19 cellular contexts compared by ENCODE assay signal in the genomic region with DNA sequence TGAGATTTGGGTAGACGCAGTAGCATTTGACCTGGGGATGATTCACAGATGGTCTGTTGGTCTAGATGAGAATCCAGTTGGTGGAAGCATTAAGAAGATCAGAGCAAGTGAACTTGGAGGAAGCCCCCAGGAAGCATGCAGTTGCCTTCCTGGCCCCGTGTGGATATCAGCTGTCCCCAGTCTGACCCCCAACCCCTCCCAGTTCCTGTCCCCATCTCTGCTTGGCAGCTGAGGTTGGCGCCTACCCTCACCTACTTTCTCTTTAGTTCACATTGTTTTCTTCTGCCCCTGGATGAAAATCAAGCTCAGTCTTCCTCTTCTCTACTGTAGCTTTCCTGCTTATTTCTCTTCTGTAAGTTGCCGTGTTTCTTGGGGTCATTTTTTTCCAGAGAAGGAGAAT.
DNase-seq lines count a peak whose midpoint lies in the region; ATAC-seq and TF ChIP-seq lines count a peak whose summit lies in the region.
"Had no signal": no experiment of that assay in that cellular context is flagged by ENCODE, and none has a peak within 500 bp of the region (broad histone marks: within the 10 kb centered on the region; RNA-seq: fewer than 3 reads in every experiment).

No MANE protein-coding gene starts in this region.

- CTCF ChIA-PET in activated CD8-positive, alpha-beta T cell treated with anti-CD3 and anti-CD28 coated beads, Interleukin-2, amount 10 ng/mL, durations not matched to agents 7 days and 5 days (lab: Charles Lee): no interaction called here

- TF ChIP-seq CTCF in natural killer cell (IDR thresholded peaks at IDR 0.05): no peak

- DNase-seq in natural killer cell (no peak), T-helper 17 cell (no peak), immature natural killer cell (peak in 2 of 3 donors; percentile 9 to 10)
- no peak for DNase-seq in natural killer cell treated with Interleukin-12 subunit alpha and Interleukin-12 subunit beta and Interleukin-15 and Interleukin-18, amount 100 ng/mL, for 72 hours (ENCODE audit: low spot score)
- DNase-seq in activated CD8-positive, alpha-beta T cell treated with anti-CD3 and anti-CD28 coated beads, Interleukin-2, amount 10 ng/mL, durations not matched to agents 7 days and 5 days: no peak
- DNase-seq: 8988T, ACHN, C1 segment of cervical spinal cord, Calu3, COR-L47, DMS53, DMS79 treated with DMSO at 0.1 percent for 48 hours, GM23248, H7, HCEC 1CT had no signal

- H3K27ac Mint-ChIP-seq in natural killer cell: peak overlapping the region in 1 of 2 donors; percentile 37
- no peak overlapping the region for H3K27ac Mint-ChIP-seq in natural killer cell treated with Interleukin-12 subunit alpha and Interleukin-12 subunit beta and Interleukin-15 and Interleukin-18, amount 100 ng/mL, for 72 hours
- peak overlapping the region; percentile 78 for H3K27ac Mint-ChIP-seq in T-helper 17 cell
- peak overlapping the region in 2 of 6 donors; percentile 7 to 79 for H3K27ac Mint-ChIP-seq in immature natural killer cell
- no peak overlapping the region for H3K27ac Mint-ChIP-seq in activated CD8-positive, alpha-beta T cell treated with anti-CD3 and anti-CD28 coated beads, Interleukin-2, amount 10 ng/mL, durations not matched to agents 7 days and 5 days

- H3K27me3 Mint-ChIP-seq in natural killer cell (ENCODE audit: low read depth in 2 of 2): peaks cover 7 to 9% of the 10 kb centered on the region in 2 donors
- peaks cover 9% of the 10 kb centered on the region in 2 donors for H3K27me3 Mint-ChIP-seq in natural killer cell treated with Interleukin-12 subunit alpha and Interleukin-12 subunit beta and Interleukin-15 and Interleukin-18, amount 100 ng/mL, for 72 hours
- no peaks in the 10 kb centered on the region for H3K27me3 Mint-ChIP-seq in T-helper 17 cell
- peaks cover 0 to 3% (median 2%) of the 10 kb centered on the region in 3 donors for H3K27me3 Mint-ChIP-seq in immature natural killer cell (ENCODE audit: low read depth in 3 of 3)
- H3K27me3 Mint-ChIP-seq in activated CD8-positive, alpha-beta T cell treated with anti-CD3 and anti-CD28 coated beads, Interleukin-2, amount 10 ng/mL, durations not matched to agents 7 days and 5 days (ENCODE audit: low read depth): peaks cover 5% of the 10 kb centered on the region

- H3K4me3 Mint-ChIP-seq in natural killer cell (no peak overlapping the region), T-helper 17 cell (peak overlapping the region; percentile 76), immature natural killer cell (no peak overlapping the region)
- no peak overlapping the region for H3K4me3 Mint-ChIP-seq in natural killer cell treated with Interleukin-12 subunit alpha and Interleukin-12 subunit beta and Interleukin-15 and Interleukin-18, amount 100 ng/mL, for 72 hours
- no peak overlapping the region for H3K4me3 Mint-ChIP-seq in activated CD8-positive, alpha-beta T cell treated with anti-CD3 and anti-CD28 coated beads, Interleukin-2, amount 10 ng/mL, durations not matched to agents 7 days and 5 days

- H3K36me3 Mint-ChIP-seq in natural killer cell: no peaks in the 10 kb centered on the region
- H3K36me3 Mint-ChIP-seq in natural killer cell treated with Interleukin-12 subunit alpha and Interleukin-12 subunit beta and Interleukin-15 and Interleukin-18, amount 100 ng/mL, for 72 hours: no peaks in the 10 kb centered on the region
- H3K36me3 Mint-ChIP-seq in T-helper 17 cell (ENCODE audit: low read depth): no peaks in the 10 kb centered on the region
- H3K36me3 Mint-ChIP-seq in immature natural killer cell: no peaks in the 10 kb centered on the region
- H3K36me3 Mint-ChIP-seq in activated CD8-positive, alpha-beta T cell treated with anti-CD3 and anti-CD28 coated beads, Interleukin-2, amount 10 ng/mL, durations not matched to agents 7 days and 5 days (ENCODE audit: low read depth): no peaks in the 10 kb centered on the region
- H3K36me3 Mint-ChIP-seq: CD4-positive, alpha-beta memory T cell had no signal

- H3K9me3 ChIP-seq in T-helper 17 cell (ENCODE audit: control insufficient read depth, low read length, poor library complexity, severe bottlenecking): no peaks in the 10 kb centered on the region
- H3K9me3 ChIP-seq: A549 had no signal

- H3K4me1 Mint-ChIP-seq in natural killer cell: peaks cover 9 to 12% of the 10 kb centered on the region in 2 donors
- H3K4me1 Mint-ChIP-seq in natural killer cell treated with Interleukin-12 subunit alpha and Interleukin-12 subunit beta and Interleukin-15 and Interleukin-18, amount 100 ng/mL, for 72 hours (ENCODE audit: low read depth in 2 of 2): peaks cover 4 to 11% of the 10 kb centered on the region in 2 donors
- peaks cover 19% of the 10 kb centered on the region for H3K4me1 Mint-ChIP-seq in T-helper 17 cell
- peaks cover 5 to 15% of the 10 kb centered on the region in 2 donors for H3K4me1 Mint-ChIP-seq in immature natural killer cell
- peaks cover 18% of the 10 kb centered on the region for H3K4me1 Mint-ChIP-seq in activated CD8-positive, alpha-beta T cell treated with anti-CD3 and anti-CD28 coated beads, Interleukin-2, amount 10 ng/mL, durations not matched to agents 7 days and 5 days (ENCODE audit: low read depth)

- H3K9me3 Mint-ChIP-seq in natural killer cell: no peaks in the 10 kb centered on the region
- no peaks in the 10 kb centered on the region for H3K9me3 Mint-ChIP-seq in natural killer cell treated with Interleukin-12 subunit alpha and Interleukin-12 subunit beta and Interleukin-15 and Interleukin-18, amount 100 ng/mL, for 72 hours
- H3K9me3 Mint-ChIP-seq in immature natural killer cell: no peaks in the 10 kb centered on the region
- no peaks in the 10 kb centered on the region for H3K9me3 Mint-ChIP-seq in activated CD8-positive, alpha-beta T cell treated with anti-CD3 and anti-CD28 coated beads, Interleukin-2, amount 10 ng/mL, durations not matched to agents 7 days and 5 days (ENCODE audit: insufficient read depth)

- POLR2A ChIA-PET in activated CD8-positive, alpha-beta T cell treated with anti-CD3 and anti-CD28 coated beads, Interleukin-2, amount 10 ng/mL, durations not matched to agents 7 days and 5 days (lab: Charles Lee): no interaction called here

- intact Hi-C loops in natural killer cell (cut with micrococcal nuclease): no loop called here

- ATAC-seq in natural killer cell (peak in 2 of 3 donors; percentile 26 to 58), T-helper 17 cell (peak; percentile 49), GM19351 (IDR thresholded peaks at IDR 0.05; ENCODE audit: unreplicated experiment) (no peak), HG02970 (IDR thresholded peaks at IDR 0.05; ENCODE audit: low FRiP score, unreplicated experiment) (no peak)
- ATAC-seq in natural killer cell treated with Interleukin-12 subunit alpha and Interleukin-12 subunit beta and Interleukin-15 and Interleukin-18, amount 100 ng/mL, for 72 hours: no peak
- ATAC-seq in activated CD8-positive, alpha-beta T cell treated with anti-CD3 and anti-CD28 coated beads, Interleukin-2, amount 10 ng/mL, durations not matched to agents 7 days and 5 days: no peak
- ATAC-seq: A549 had no signal

Comparison
In these comparisons a context has a peak if more than half of its experiments do, and no peak if none do; other contexts are left out.
1. ATAC-seq: peak in natural killer cell (2 of 3) and T-helper 17 cell (single experiment); none in natural killer cell treated with Interleukin-12 subunit alpha and Interleukin-12 subunit beta and Interleukin-15 and Interleukin-18, amount 100 ng/mL, for 72 hours (0 of 2), GM19351 (single experiment), HG02970 (single experiment) and activated CD8-positive, alpha-beta T cell treated with anti-CD3 and anti-CD28 coated beads, Interleukin-2, amount 10 ng/mL, durations not matched to agents 7 days and 5 days (single experiment).
2. DNase-seq: peak in immature natural killer cell (2 of 3); none in natural killer cell (single experiment), natural killer cell treated with Interleukin-12 subunit alpha and Interleukin-12 subunit beta and Interleukin-15 and Interleukin-18, amount 100 ng/mL, for 72 hours (single experiment), T-helper 17 cell (0 of 3) and activated CD8-positive, alpha-beta T cell treated with anti-CD3 and anti-CD28 coated beads, Interleukin-2, amount 10 ng/mL, durations not matched to agents 7 days and 5 days (single experiment).